Comparison of ENCODE assay signal across 15 cellular contexts in genomic region chr4:54109226-54110018, GRCh38. TPM values are rescaled to one million over a fixed set of nuclear protein-coding genes. Genes with fewer than 3 reads are reported as not detected.
DNase-seq lines count a peak whose midpoint lies in the region; ATAC-seq and TF ChIP-seq lines count a peak whose summit lies in the region.
"Had no signal": no experiment of that assay in that cellular context is flagged by ENCODE, and none has a peak within 500 bp of the region (broad histone marks: within the 10 kb centered on the region; RNA-seq: fewer than 3 reads in every experiment).

No MANE protein-coding gene starts in this region.

- peaks cover 41% of the 10 kb centered on the region for H3K4me1 Mint-ChIP-seq in activated T-cell treated with anti-CD3 and anti-CD28 coated beads, Interleukin-2, amount 50 U/mL, for 72 hours (ENCODE audit: low read depth)
- peaks cover 20% of the 10 kb centered on the region for H3K4me1 Mint-ChIP-seq in activated T-cell treated with anti-CD3 and anti-CD28 coated beads, Interleukin-2, amount 50 U/mL, for 4 hours (ENCODE audit: low read depth)

- H3K4me1 ChIP-seq in esophagus muscularis mucosa (peaks cover 13 to 20% (median 16%) of the 10 kb centered on the region in 4 donors), mucosa of rectum (ENCODE audit: control insufficient read depth in 2 of 2, insufficient read depth in 2 of 2, low read length in 2 of 2) (peaks cover 0 to 4% of the 10 kb centered on the region in 2 donors), subcutaneous abdominal adipose tissue (ENCODE audit: control insufficient read depth in 5 of 5, insufficient read depth in 5 of 5, low read length in 5 of 5) (peaks cover 1 to 12% (median 12%) of the 10 kb centered on the region in 5 donors)

- WGBS in esophagus muscularis mucosa = 28% methylated on average over 36 of the region's 54 CpGs
- 13 to 16% methylated on average over 48 to 52 of the region's 54 CpGs for WGBS in lower leg skin, 2 donors

- TF ChIP-seq EP300 in esophagus muscularis mucosa (IDR thresholded peaks at IDR 0.05) = no peak

- TF ChIP-seq CTCF in esophagus muscularis mucosa (IDR thresholded peaks at IDR 0.05) (no peak), dorsolateral prefrontal cortex (IDR thresholded peaks at IDR 0.05 in 54 of 56, conservative IDR thresholded peaks at IDR 0.05 in 2 of 56; ENCODE audit: low read depth in 1 of 56, partially characterized antibody in 56 of 56) (no peak), lower leg skin (IDR thresholded peaks at IDR 0.05) (no peak)

- H3K27me3 Mint-ChIP-seq in activated T-cell treated with anti-CD3 and anti-CD28 coated beads, Interleukin-2, amount 50 U/mL, for 72 hours (ENCODE audit: low read depth) = peaks cover 80% of the 10 kb centered on the region
- peaks cover 65% of the 10 kb centered on the region for H3K27me3 Mint-ChIP-seq in activated T-cell treated with anti-CD3 and anti-CD28 coated beads, Interleukin-2, amount 50 U/mL, for 4 hours (ENCODE audit: low read depth)

- H3K36me3 ChIP-seq in esophagus muscularis mucosa (no peaks in the 10 kb centered on the region), mucosa of rectum (ENCODE audit: control insufficient read depth in 2 of 2, insufficient read depth in 2 of 2, low read length in 2 of 2) (no peaks in the 10 kb centered on the region), subcutaneous abdominal adipose tissue (ENCODE audit: control insufficient read depth in 5 of 5, insufficient read depth in 5 of 5, low read length in 5 of 5) (no peaks in the 10 kb centered on the region)

- H3K27me3 ChIP-seq in esophagus muscularis mucosa = peaks cover 0 to 76% (median 27%) of the 10 kb centered on the region in 4 donors
- peaks cover 65% of the 10 kb centered on the region in 2 donors for H3K27me3 ChIP-seq in mucosa of rectum (ENCODE audit: control insufficient read depth in 2 of 2, insufficient read depth in 2 of 2, low read length in 2 of 2)
- H3K27me3 ChIP-seq in subcutaneous abdominal adipose tissue (ENCODE audit: control insufficient read depth in 5 of 5, insufficient read depth in 4 of 5, low read length in 5 of 5) = peaks cover 17 to 43% (median 32%) of the 10 kb centered on the region in 5 donors
- peaks cover 0 to 97% (median 70%) of the 10 kb centered on the region in 45 donors for H3K27me3 ChIP-seq in dorsolateral prefrontal cortex

- peak overlapping the region; percentile 17 to 68 for H3K4me3 Mint-ChIP-seq in activated T-cell treated with anti-CD3 and anti-CD28 coated beads, Interleukin-2, amount 50 U/mL, for 72 hours
- no peak overlapping the region for H3K4me3 Mint-ChIP-seq in activated T-cell treated with anti-CD3 and anti-CD28 coated beads, Interleukin-2, amount 50 U/mL, for 4 hours

- H3K4me3 ChIP-seq in esophagus muscularis mucosa = peak overlapping the region in 3 of 4 donors; percentile 0 to 35 (median 29)
- H3K4me3 ChIP-seq in mucosa of rectum (ENCODE audit: low read length in 2 of 2) = peak overlapping the region; percentile 4 to 26
- peak overlapping the region in 4 of 5 donors; percentile 32 to 42 (median 38) for H3K4me3 ChIP-seq in subcutaneous abdominal adipose tissue (ENCODE audit: low read depth in 1 of 5, low read length in 5 of 5)
- peak overlapping the region in 11 of 59 donors; percentile 4 to 38 (median 19) for H3K4me3 ChIP-seq in dorsolateral prefrontal cortex
- H3K4me3 ChIP-seq in lower leg skin (ENCODE audit: low read depth, poor library complexity, severe bottlenecking) = no peak overlapping the region

- H3K9ac ChIP-seq in mucosa of rectum (ENCODE audit: low read depth in 1 of 2, low read length in 2 of 2) (no peak overlapping the region), subcutaneous abdominal adipose tissue (ENCODE audit: low read length in 5 of 5) (no peak overlapping the region)

- H3K36me3 Mint-ChIP-seq in activated T-cell treated with anti-CD3 and anti-CD28 coated beads, Interleukin-2, amount 50 U/mL, for 72 hours (ENCODE audit: insufficient read depth in 2 of 2) = no peaks in the 10 kb centered on the region
- H3K36me3 Mint-ChIP-seq in activated T-cell treated with anti-CD3 and anti-CD28 coated beads, Interleukin-2, amount 50 U/mL, for 4 hours (ENCODE audit: insufficient read depth) = no peaks in the 10 kb centered on the region

- no peak overlapping the region for H3K27ac Mint-ChIP-seq in activated T-cell treated with anti-CD3 and anti-CD28 coated beads, Interleukin-2, amount 50 U/mL, for 72 hours

- DNase-seq in activated T-cell treated with anti-CD3 and anti-CD28 coated beads, Interleukin-2, amount 50 U/mL, for 72 hours = no peak
- DNase-seq in activated T-cell treated with anti-CD3 and anti-CD28 coated beads, Interleukin-2, amount 50 U/mL, for 4 hours = no peak
- DNase-seq in esophagus muscularis mucosa (ENCODE audit: extremely low spot score) = no peak
- no peak for DNase-seq in amniotic stem cell (lab: John Stamatoyannopoulos, UW)
- no peak for DNase-seq in dorsolateral prefrontal cortex
- no peak for DNase-seq in lower leg skin (ENCODE audit: low spot score in 2 of 2)
- DNase-seq: anterior cingulate cortex, Calu3, kidney glomerular epithelial cell, NCI-H1417, NCI-H510A treated with DMSO at 0.1 percent for 48 hours had no signal

- no peak overlapping the region for H3K27ac ChIP-seq in esophagus muscularis mucosa (replicated peaks in 1 of 4)
- H3K27ac ChIP-seq in mucosa of rectum (ENCODE audit: low read depth in 2 of 2, low read length in 2 of 2) = no peak overlapping the region
- no peak overlapping the region for H3K27ac ChIP-seq in subcutaneous abdominal adipose tissue (ENCODE audit: low read depth, low read length)
- no peak overlapping the region for H3K27ac ChIP-seq in dorsolateral prefrontal cortex

- H3K9me3 ChIP-seq in esophagus muscularis mucosa = no peaks in the 10 kb centered on the region
- H3K9me3 ChIP-seq in mucosa of rectum (ENCODE audit: control insufficient read depth in 2 of 2, low read length in 2 of 2) = no peaks in the 10 kb centered on the region
- no peaks in the 10 kb centered on the region for H3K9me3 ChIP-seq in subcutaneous abdominal adipose tissue (ENCODE audit: control insufficient read depth in 5 of 5, low read length in 5 of 5)

- intact Hi-C loops in esophagus muscularis mucosa (cut with DNase I) (no loop called here), dorsolateral prefrontal cortex (cut with DNase I) (no loop called here), lower leg skin (cut with DNase I; ENCODE audit: low total_unique reads) (no loop called here)

- no peaks in the 10 kb centered on the region for H3K9me3 Mint-ChIP-seq in activated T-cell treated with anti-CD3 and anti-CD28 coated beads, Interleukin-2, amount 50 U/mL, for 72 hours
- no peaks in the 10 kb centered on the region for H3K9me3 Mint-ChIP-seq in activated T-cell treated with anti-CD3 and anti-CD28 coated beads, Interleukin-2, amount 50 U/mL, for 4 hours

- ATAC-seq in activated T-cell treated with anti-CD3 and anti-CD28 coated beads, Interleukin-2, amount 50 U/mL, for 72 hours (replicated peaks in 1 of 2) = no peak
- no peak for ATAC-seq in activated T-cell treated with anti-CD3 and anti-CD28 coated beads, Interleukin-2, amount 50 U/mL, for 4 hours

- TF ChIP-seq POLR2A in esophagus muscularis mucosa (IDR thresholded peaks at IDR 0.05; ENCODE audit: low read depth) (no peak), lower leg skin (IDR thresholded peaks at IDR 0.05) (no peak)

RNA-seq across cellular contexts. Expression of gene GSX2, which starts 9.5 kb away (rescaled TPM):
- total RNA-seq in activated T-cell treated with anti-CD3 and anti-CD28 coated beads, Interleukin-2, amount 50 U/mL, for 72 hours = not detected
- total RNA-seq in activated T-cell treated with anti-CD3 and anti-CD28 coated beads, Interleukin-2, amount 50 U/mL, for 4 hours = not detected
- not detected for total RNA-seq in esophagus muscularis mucosa
- 1 to 10 TPM in 37 of 120 experiments, under 1 TPM in 52, not detected in 31; 0.22 to 3.0 (median 0.85) TPM for total RNA-seq in dorsolateral prefrontal cortex
- total RNA-seq in lower leg skin = 1 to 10 TPM in 3 of 4 donors, under 1 TPM in 1; 0.81 to 2.8 (median 1.7) TPM
- total RNA-seq: Calu3, HT-29, posterior vena cava had no signal

RNA-seq across cellular contexts. Expression of gene CHIC2, which starts 45.0 kb away (rescaled TPM):
- total RNA-seq in activated T-cell treated with anti-CD3 and anti-CD28 coated beads, Interleukin-2, amount 50 U/mL, for 72 hours = 10 to 100 TPM; 22.9 to 31.1 TPM
- 10 to 100 TPM; 25.6 to 28.8 (median 27.7) TPM for total RNA-seq in activated T-cell treated with anti-CD3 and anti-CD28 coated beads, Interleukin-2, amount 50 U/mL, for 4 hours
- total RNA-seq in esophagus muscularis mucosa (10 to 100 TPM; 29.8 to 40.4 (median 33.6) TPM), dorsolateral prefrontal cortex (10 to 100 TPM; 10.0 to 28.8 (median 19.4) TPM), lower leg skin (10 to 100 TPM; 63.0 to 80.7 (median 69.8) TPM)
